In genomic region chrX:149949743-149950436, GRCh38 we compare ENCODE assay signal across 18 cellular contexts. TPM values are rescaled to one million over a fixed set of nuclear protein-coding genes. Genes with fewer than 3 reads are reported as not detected.
"Had no signal": no experiment of that assay in that cellular context is flagged by ENCODE, and none has a peak within 500 bp of the region (broad histone marks: within the 10 kb centered on the region; RNA-seq: fewer than 3 reads in every experiment).

No MANE protein-coding gene starts in this region.

- H3K4me3 Mint-ChIP-seq: activated CD8-positive, alpha-beta memory T cell treated with anti-CD3 and anti-CD28 coated beads, Interleukin-2, amount 10 ng/mL, durations not matched to agents 7 days and 5 days; activated naive CD4-positive, alpha-beta T cell treated with anti-CD3 and anti-CD28 coated beads, Interleukin-2, amount 10 ng/mL, durations not matched to agents 7 days and 5 days; naive thymus-derived CD4-positive, alpha-beta T cell had no signal

- H3K27me3 Mint-ChIP-seq: activated CD8-positive, alpha-beta memory T cell treated with anti-CD3 and anti-CD28 coated beads, Interleukin-2, amount 10 ng/mL, durations not matched to agents 7 days and 5 days; activated naive CD4-positive, alpha-beta T cell treated with anti-CD3 and anti-CD28 coated beads, Interleukin-2, amount 10 ng/mL, durations not matched to agents 7 days and 5 days; naive thymus-derived CD4-positive, alpha-beta T cell; progenitor cell of endocrine pancreas had no signal

- DNase-seq: activated CD4-positive, CD25-positive, alpha-beta regulatory T cell treated with anti-CD3 and anti-CD28 coated beads, Interleukin-2, amount 50 U/mL, for 72 hours; activated CD8-positive, alpha-beta memory T cell treated with anti-CD3 and anti-CD28 coated beads, Interleukin-2, amount 10 ng/mL, durations not matched to agents 7 days and 5 days; activated T-cell treated with anti-CD3 and anti-CD28 coated beads, Interleukin-2, amount 50 U/mL, for 1 hour; lower lobe of right lung; right cardiac atrium; substantia nigra; T-helper 9 cell had no signal

- H3K4me3 ChIP-seq: cardiac muscle cell, lower lobe of right lung, SJCRH30, tibial nerve had no signal

- H3K9me3 ChIP-seq: lower lobe of right lung, neutrophil, SJCRH30, tibial nerve had no signal

- H3K27me3 ChIP-seq: cardiac muscle cell, neutrophil, SJCRH30, tibial nerve had no signal

- H3K4me1 Mint-ChIP-seq: activated CD8-positive, alpha-beta memory T cell treated with anti-CD3 and anti-CD28 coated beads, Interleukin-2, amount 10 ng/mL, durations not matched to agents 7 days and 5 days; activated naive CD4-positive, alpha-beta T cell treated with anti-CD3 and anti-CD28 coated beads, Interleukin-2, amount 10 ng/mL, durations not matched to agents 7 days and 5 days had no signal

- H3K36me3 ChIP-seq: cardiac muscle cell, SJCRH30 had no signal

- H3K9me3 Mint-ChIP-seq: activated naive CD4-positive, alpha-beta T cell treated with anti-CD3 and anti-CD28 coated beads, Interleukin-2, amount 10 ng/mL, durations not matched to agents 7 days and 5 days; activated T-helper 2 cell treated with anti-CD3 and anti-CD28 coated beads, Interferon-gamma antibody, Interleukin-2, Interleukin-4, amounts not matched to agents 10 μg/mL and 5 μg/mL and 100 μg/mL, durations not matched to agents 14 hours and 24 hours and 36 hours; naive thymus-derived CD4-positive, alpha-beta T cell had no signal

- H3K4me1 ChIP-seq: lower lobe of right lung, SJCRH30 had no signal

- H3K27ac ChIP-seq: cardiac muscle cell, lower lobe of right lung, neutrophil, SJCRH30, tibial nerve had no signal

- H3K27ac Mint-ChIP-seq: activated CD8-positive, alpha-beta memory T cell treated with anti-CD3 and anti-CD28 coated beads, Interleukin-2, amount 10 ng/mL, durations not matched to agents 7 days and 5 days; activated naive CD4-positive, alpha-beta T cell treated with anti-CD3 and anti-CD28 coated beads, Interleukin-2, amount 10 ng/mL, durations not matched to agents 7 days and 5 days; activated T-helper 2 cell treated with anti-CD3 and anti-CD28 coated beads, Interferon-gamma antibody, Interleukin-2, Interleukin-4, amounts not matched to agents 10 μg/mL and 5 μg/mL and 100 μg/mL, durations not matched to agents 14 hours and 24 hours and 36 hours; progenitor cell of endocrine pancreas had no signal

- ATAC-seq: activated CD8-positive, alpha-beta memory T cell treated with anti-CD3 and anti-CD28 coated beads, Interleukin-2, amount 10 ng/mL, durations not matched to agents 7 days and 5 days; naive thymus-derived CD4-positive, alpha-beta T cell had no signal

RNA-seq across cellular contexts. Expression of gene HSFX4, which starts 20.5 kb away (rescaled TPM):
- total RNA-seq: activated T-helper 2 cell treated with anti-CD3 and anti-CD28 coated beads, Interferon-gamma antibody, Interleukin-2, Interleukin-4, amounts not matched to agents 10 μg/mL and 5 μg/mL and 100 μg/mL, durations not matched to agents 14 hours and 24 hours and 36 hours; astrocyte; cardiac muscle cell; lower lobe of right lung; naive thymus-derived CD4-positive, alpha-beta T cell; progenitor cell of endocrine pancreas; right cardiac atrium; SJCRH30; tibial nerve had no signal
- polyA plus RNA-seq: cardiac muscle cell; esophagus; naive thymus-derived CD4-positive, alpha-beta T cell; right cardiac atrium; small intestine had no signal
